Comparison of ENCODE assay signal across 8 cellular contexts in genomic region chr1:228471762-228472398, GRCh38. TPM values are rescaled to one million over a fixed set of nuclear protein-coding genes. Genes with fewer than 3 reads are reported as not detected.
DNase-seq lines count a peak whose midpoint lies in the region; ATAC-seq, FAIRE-seq and TF ChIP-seq lines count a peak whose summit lies in the region.

No MANE protein-coding gene starts in this region.

- intact Hi-C loops in A673 (cut with micrococcal nuclease; ENCODE audit: unreplicated experiment): no loop called here
- intact Hi-C loops in heart right ventricle (cut with DNase I): no loop called here

- TF ChIP-seq CTCF in A673 (conservative IDR thresholded peaks at IDR 0.05; ENCODE audit: low read depth, low read length): peak; percentile 74
- TF ChIP-seq CTCF in LNCAP (IDR thresholded peaks at IDR 0.05): peak; percentile 56
- peak in 7 of 9 donors; percentile 13 to 60 (median 35) for TF ChIP-seq CTCF in heart right ventricle (IDR thresholded peaks at IDR 0.05)
- peak in 5 of 6 experiments; percentile 14 to 45 (median 27) for TF ChIP-seq CTCF in upper lobe of left lung (IDR thresholded peaks at IDR 0.05)

- no peaks in the 10 kb centered on the region for H3K9me3 ChIP-seq in A673 (ENCODE audit: low read depth, low read length, poor library complexity, severe bottlenecking)
- no peaks in the 10 kb centered on the region for H3K9me3 ChIP-seq in heart right ventricle
- no peaks in the 10 kb centered on the region for H3K9me3 ChIP-seq in upper lobe of left lung

- peak in 1 of 8 donors; percentile 39 for ATAC-seq in heart right ventricle
- peak in 1 of 2 donors; percentile 61 for ATAC-seq in upper lobe of left lung (ENCODE audit: low FRiP score in 2 of 2)
- no peak for ATAC-seq in HG02840 (IDR thresholded peaks at IDR 0.05; ENCODE audit: low FRiP score, unreplicated experiment)

- TF ChIP-seq EP300 in upper lobe of left lung (IDR thresholded peaks at IDR 0.05): no peak

- no peak for TF ChIP-seq POLR2A in upper lobe of left lung (IDR thresholded peaks at IDR 0.05)

- BruUV-seq in A673 (replicated peaks; lab: Mats Ljungman, UMichigan): no TSS peak

- H3K4me3 ChIP-seq in A673 (ENCODE audit: low read depth, low read length, poor library complexity, severe bottlenecking) (no peak overlapping the region), heart right ventricle (no peak overlapping the region), upper lobe of left lung (no peak overlapping the region)

- POLR2A ChIA-PET in A673 (lab: Charles Lee; ENCODE audit: low non-redundant PET): no interaction called here

- H3K27me3 ChIP-seq in A673 (replicated peaks; ENCODE audit: insufficient read depth, low read depth, low read length, poor library complexity) (peaks cover 40% of the 10 kb centered on the region), heart right ventricle (peaks cover 7 to 67% (median 52%) of the 10 kb centered on the region in 7 donors), upper lobe of left lung (peaks cover 0 to 18% (median 7%) of the 10 kb centered on the region in 4 donors)

- WGBS in heart right ventricle, 2 donors: 50 to 53% methylated on average over 5 of the region's 5 CpGs
- WGBS in upper lobe of left lung, 2 donors: 65 to 75% methylated on average over 5 of the region's 5 CpGs

- H3K4me1 ChIP-seq in A673 (ENCODE audit: insufficient read depth, low read length, poor library complexity, severe bottlenecking): no peaks in the 10 kb centered on the region
- peaks cover 0 to 16% (median 0%) of the 10 kb centered on the region in 9 donors for H3K4me1 ChIP-seq in heart right ventricle
- peaks cover 0 to 7% (median 0%) of the 10 kb centered on the region in 4 donors for H3K4me1 ChIP-seq in upper lobe of left lung

- DNase-seq in A673 (ENCODE audit: low spot score) (peak; percentile 78), GF-D8 (lab: John Stamatoyannopoulos, UW) (peak; percentile 50), heart right ventricle (no peak), upper lobe of left lung (no peak)
- DNase-seq in stimulated activated CD4-positive, alpha-beta T cell treated with anti-CD3 and anti-CD28 coated beads, Interleukin-4, amount 100 ng/mL, for 24 hours: no peak

- FAIRE-seq in TTC549 (lab: Jason Lieb, UNC): peak; percentile 82

- CTCF ChIA-PET in A673 (lab: Charles Lee): interaction anchor here (0.5 to 0.7 kb wide), 4 partner anchors 13 to 78 kb away, joined by 3 to 5 read pairs (median 4); a partner anchor contains a TSS

- H3K27ac ChIP-seq in A673 (ENCODE audit: low read depth, low read length, poor library complexity, severe bottlenecking): no peak overlapping the region
- no peak overlapping the region for H3K27ac ChIP-seq in heart right ventricle
- no peak overlapping the region for H3K27ac ChIP-seq in upper lobe of left lung

- no peaks in the 10 kb centered on the region for H3K36me3 ChIP-seq in A673 (ENCODE audit: insufficient read depth, low read length, poor library complexity, severe bottlenecking)
- no peaks in the 10 kb centered on the region for H3K36me3 ChIP-seq in heart right ventricle
- H3K36me3 ChIP-seq in upper lobe of left lung: no peaks in the 10 kb centered on the region

RNA-seq across cellular contexts. Expression of gene RNF187, which starts 15.3 kb away (rescaled TPM):
- total RNA-seq in A673 (2021) (146 and 170 TPM in 2 replicates), heart right ventricle (10 to 100 TPM; 79.1 to 99.7 (median 89.9) TPM), upper lobe of left lung (100 to 1,000 TPM in 1 of 6 donors, 10 to 100 TPM in 5; 36.1 to 105 (median 71.2) TPM)
- 10 to 100 TPM; 18.9 to 37.2 TPM for polyA plus RNA-seq in heart right ventricle

RNA-seq across cellular contexts. Expression of gene TRIM17, which starts 55.2 kb away (rescaled TPM):
- 0.54 and 0.72 TPM in 2 replicates for total RNA-seq in A673 (2021)
- total RNA-seq in heart right ventricle: under 1 TPM in 7 of 10 donors, not detected in 3; 0.14 to 0.44 (median 0.34) TPM
- under 1 TPM; 0.20 to 0.37 TPM for polyA plus RNA-seq in heart right ventricle
- total RNA-seq in upper lobe of left lung: 10 to 100 TPM in 1 of 6 donors, 1 to 10 TPM in 5; 1.2 to 21.0 (median 2.4) TPM

Comparison
In these comparisons a context has a peak if more than half of its experiments do, and no peak if none do; other contexts are left out.
1. DNase-seq: peak in A673 (single experiment) and GF-D8 (single experiment); none in heart right ventricle (0 of 2), upper lobe of left lung (0 of 2) and stimulated activated CD4-positive, alpha-beta T cell treated with anti-CD3 and anti-CD28 coated beads, Interleukin-4, amount 100 ng/mL, for 24 hours (single experiment).
2. Peak in every context shown above with its lines, with median percentiles within 50 percentile points of each other: CTCF ChIP-seq.